In genomic region chr7:24290004-24290641, GRCh38 we compare ENCODE assay signal across 2 cellular contexts.
TF ChIP-seq lines count a peak whose summit lies in the region.

No MANE protein-coding gene starts in this region.

TF ChIP-seq in IMR-90, 13 proteins besides CTCF, POLR2A, EP300 and RAD21:
- TF ChIP-seq MAZ (IDR thresholded peaks at IDR 0.05; ENCODE audit: borderline replicate concordance, low read depth, low read length) (no peak), MXI1 (IDR thresholded peaks at IDR 0.05; ENCODE audit: borderline replicate concordance, low read depth, low read length) (no peak), FOS (IDR thresholded peaks at IDR 0.05; ENCODE audit: low read depth, low read length) (no peak), BHLHE40 (IDR thresholded peaks at IDR 0.05; ENCODE audit: low read depth, low read length) (no peak), SMC3 (IDR thresholded peaks at IDR 0.05; ENCODE audit: low read depth, low read length) (no peak), RFX5 (IDR thresholded peaks at IDR 0.05; ENCODE audit: low read depth, low read length) (no peak), MAFK (IDR thresholded peaks at IDR 0.05; ENCODE audit: low read depth, low read length) (no peak), CHD1 (IDR thresholded peaks at IDR 0.05; ENCODE audit: low read depth, low read length) (no peak), RCOR1 (IDR thresholded peaks at IDR 0.05; ENCODE audit: insufficient replicate concordance, low read length) (no peak), ELK1 (IDR thresholded peaks at IDR 0.05; ENCODE audit: borderline replicate concordance, low read depth, low read length) (no peak), USF2 (IDR thresholded peaks at IDR 0.05; ENCODE audit: low read depth, low read length) (no peak), CEBPB (IDR thresholded peaks at IDR 0.05; ENCODE audit: low read depth, low read length) (no peak), NFE2L2 (IDR thresholded peaks at IDR 0.05; ENCODE audit: low read depth, low read length) (no peak)

TF ChIP-seq in HepG2, 621 proteins besides CTCF, POLR2A, EP300 and RAD21:
- TF ChIP-seq HNF4A (CRISPR knock-in tag; IDR thresholded peaks at IDR 0.05) (peak; percentile 28), POGZ (CRISPR knock-in tag; IDR thresholded peaks at IDR 0.05) (no peak), SMC3 (IDR thresholded peaks at IDR 0.05; ENCODE audit: low read length) (peak; percentile 53; the same call in 1 of the 2 replicates), STAG1 (CRISPR knock-in tag; IDR thresholded peaks at IDR 0.05) (peak; percentile 72), CHD2 (IDR thresholded peaks at IDR 0.05; ENCODE audit: low read depth, low read length) (no peak), FOSL2 (CRISPR knock-in tag; IDR thresholded peaks at IDR 0.05) (0 out of 2 replicates have a peak, but pooled peaks have one; percentile 7), ZNF263 (CRISPR knock-in tag; IDR thresholded peaks at IDR 0.05) (no peak)
